12 cellular contexts compared by ENCODE assay signal in genomic region chr17:14310584-14310983, GRCh38. TPM values are rescaled to one million over a fixed set of nuclear protein-coding genes. Genes with fewer than 3 reads are reported as not detected.
DNase-seq lines count a peak whose midpoint lies in the region; ATAC-seq and TF ChIP-seq lines count a peak whose summit lies in the region.
"Had no signal": no experiment of that assay in that cellular context is flagged by ENCODE, and none has a peak within 500 bp of the region (broad histone marks: within the 10 kb centered on the region; RNA-seq: fewer than 3 reads in every experiment).

No MANE protein-coding gene starts in this region.

- ATAC-seq in Right ventricle myocardium superior (ENCODE audit: poor library complexity) (peak; percentile 23), HG03159 (IDR thresholded peaks at IDR 0.05; ENCODE audit: unreplicated experiment) (no peak)

- H3K4me3 ChIP-seq in right atrium auricular region (no peak overlapping the region), iPS-20b (ENCODE audit: low read length) (peak overlapping the region; percentile 81; the same call in 1 of the 2 replicates), stomach (no peak overlapping the region)

- no peak for TF ChIP-seq EP300 in stomach (IDR thresholded peaks at IDR 0.05)

- intact Hi-C loops in Right ventricle myocardium superior (cut with DNase I): no loop called here
- intact Hi-C loops in stomach (cut with DNase I; ENCODE audit: low total_unique reads): no loop called here

- TF ChIP-seq POLR2A in stomach (IDR thresholded peaks at IDR 0.05): no peak

- no peak for TF ChIP-seq CTCF in right atrium auricular region (IDR thresholded peaks at IDR 0.05)
- no peak for TF ChIP-seq CTCF in stomach (IDR thresholded peaks at IDR 0.05)

- H3K9me3 ChIP-seq in right atrium auricular region (no peaks in the 10 kb centered on the region), iPS-20b (ENCODE audit: insufficient read depth, low read depth, low read length) (no peaks in the 10 kb centered on the region), stomach (no peaks in the 10 kb centered on the region)

- H3K4me1 ChIP-seq in right atrium auricular region (peaks cover 0 to 21% of the 10 kb centered on the region in 2 donors), iPS-20b (ENCODE audit: insufficient read depth, low read length) (peaks cover 54% of the 10 kb centered on the region), stomach (peaks cover 4 to 25% (median 17%) of the 10 kb centered on the region in 4 donors)

- H3K9ac ChIP-seq in iPS-20b (ENCODE audit: low read depth, low read length): peak overlapping the region; percentile 83; the same call in 1 of the 2 replicates

- 55 to 72% (median 62%) methylated on average over 7 of the region's 7 CpGs for WGBS in stomach, 5 donors

- H3K27ac ChIP-seq in right atrium auricular region: no peak overlapping the region
- H3K27ac ChIP-seq in iPS-20b (ENCODE audit: low read length): no peak overlapping the region
- H3K27ac ChIP-seq in stomach: peak overlapping the region in 3 of 5 donors; percentile 4 to 73 (median 69)

- no peak for DNase-seq in Right ventricle myocardium superior
- DNase-seq in right atrium auricular region (ENCODE audit: low spot score): no peak
- DNase-seq in activated CD8-positive, alpha-beta memory T cell treated with anti-CD3 and anti-CD28 coated beads, Interleukin-2, amount 50 U/mL, for 48 hours: peak; percentile 40
- DNase-seq in stomach: no peak
- DNase-seq in germinal center (ENCODE audit: low spot score): no peak
- DNase-seq in DMS114 treated with DMSO at 0.1 percent for 48 hours (lab: John Stamatoyannopoulos, UW; ENCODE audit: unreplicated experiment): no peak
- DNase-seq: anterior cingulate cortex; NCI-H446 treated with DMSO at 0.1 percent for 48 hours; SHP77 treated with DMSO at 0.1 percent for 48 hours; stimulated activated CD4-positive, alpha-beta T cell treated with anti-CD3 and anti-CD28 coated beads, Interleukin-4, amount 100 ng/mL, for 1 hour had no signal

- H3K27me3 ChIP-seq in right atrium auricular region (peaks cover 0 to 4% of the 10 kb centered on the region in 2 donors), iPS-20b (ENCODE audit: insufficient read depth, low read length) (peaks cover 20% of the 10 kb centered on the region), stomach (peaks cover 0 to 56% (median 22%) of the 10 kb centered on the region in 3 donors)

- H3K36me3 ChIP-seq in right atrium auricular region (no peaks in the 10 kb centered on the region), iPS-20b (ENCODE audit: insufficient read depth, low read depth, low read length) (no peaks in the 10 kb centered on the region; the same call in 1 of the 2 replicates), stomach (no peaks in the 10 kb centered on the region)

RNA-seq across cellular contexts. Expression of gene HS3ST3B1, which starts 9.7 kb away (rescaled TPM):
- total RNA-seq in Right ventricle myocardium superior (1.5 TPM), right atrium auricular region (1 to 10 TPM in 1 of 2 donors, under 1 TPM in 1; 0.78 to 2.8 TPM), stomach (1 to 10 TPM in 3 of 5 donors, not detected in 2; 1.7 to 3.6 (median 2.6) TPM)
- polyA plus RNA-seq in stomach: 1 to 10 TPM in 2 of 3 donors, under 1 TPM in 1; 0.81 to 1.5 (median 1.2) TPM

Comparison
In these comparisons a context has a peak if more than half of its experiments do, and no peak if none do; other contexts are left out.
1. H3K27ac ChIP-seq: peak in stomach (3 of 5); none in right atrium auricular region (0 of 2) and iPS-20b (single experiment).